ENCODE assay signal across 16 cellular contexts in genomic region chr14:55139152-55139551, GRCh38.
"Had no signal": no experiment of that assay in that cellular context is flagged by ENCODE, and none has a peak within 500 bp of the region (broad histone marks: within the 10 kb centered on the region; RNA-seq: fewer than 3 reads in every experiment).

No MANE protein-coding gene starts in this region.

- H2AFZ ChIP-seq: neural progenitor cell had no signal

- H3K9ac ChIP-seq: neural progenitor cell had no signal

- ATAC-seq: activated T-cell treated with anti-CD3 and anti-CD28 coated beads, Interleukin-2, amount 50 U/mL, for 72 hours; foreskin keratinocyte; stimulated activated naive B cell treated with anti-CD40 and anti-IgM and Interleukin-4, amounts not matched to agents 10 μg/mL and 1 μg/mL and 100 μg/mL, for 72 hours; upper lobe of right lung had no signal

- H3K27me3 Mint-ChIP-seq: stimulated activated naive B cell treated with anti-CD40 and anti-IgM and Interleukin-4, amounts not matched to agents 10 μg/mL and 1 μg/mL and 100 μg/mL, for 72 hours had no signal

- H3K27ac ChIP-seq: foreskin keratinocyte, neural progenitor cell had no signal

- H3K27me3 ChIP-seq: foreskin keratinocyte, neural progenitor cell, upper lobe of right lung had no signal

- H3K27ac Mint-ChIP-seq: activated T-cell treated with anti-CD3 and anti-CD28 coated beads, Interleukin-2, amount 50 U/mL, for 72 hours; immature natural killer cell; neural progenitor cell; stimulated activated naive B cell treated with anti-CD40 and anti-IgM and Interleukin-4, amounts not matched to agents 10 μg/mL and 1 μg/mL and 100 μg/mL, for 72 hours had no signal

- H3K4me1 Mint-ChIP-seq: immature natural killer cell; stimulated activated naive B cell treated with anti-CD40 and anti-IgM and Interleukin-4, amounts not matched to agents 10 μg/mL and 1 μg/mL and 100 μg/mL, for 72 hours had no signal

- DNase-seq: activated CD4-positive, alpha-beta T cell treated with anti-CD3 and anti-CD28 coated beads, Interleukin-2, amount 50 U/mL, for 48 hours; activated CD4-positive, CD25-positive, alpha-beta regulatory T cell treated with anti-CD3 and anti-CD28 coated beads, Interleukin-2, amount 50 U/mL, for 72 hours; activated gamma-delta T cell treated with Interleukin-2 at 50 U/mL for 16 hours; activated T-cell treated with anti-CD3 and anti-CD28 coated beads, Interleukin-2, amount 50 U/mL, for 72 hours; anterior cingulate cortex; cerebellar nuclear complex; effector memory CD4-positive, alpha-beta T cell; foreskin keratinocyte; immature natural killer cell; midbrain; stimulated activated CD4-positive, alpha-beta T cell treated with anti-CD3 and anti-CD28 coated beads, Interleukin-15, amount 100 ng/mL, for 24 hours; stimulated activated CD4-positive, alpha-beta T cell treated with anti-CD3 and anti-CD28 coated beads, Interleukin-4, amount 100 ng/mL, for 1 hour; stimulated activated naive B cell treated with anti-CD40 and anti-IgM and Interleukin-4, amounts not matched to agents 10 μg/mL and 1 μg/mL and 100 μg/mL, for 72 hours; T-helper 9 cell; upper lobe of right lung had no signal

- H3K36me3 ChIP-seq: neural progenitor cell had no signal

- H3K4me2 ChIP-seq: neural progenitor cell had no signal

- H3K9me3 ChIP-seq: upper lobe of right lung had no signal

- H3K4me3 Mint-ChIP-seq: activated T-cell treated with anti-CD3 and anti-CD28 coated beads, Interleukin-2, amount 50 U/mL, for 72 hours; immature natural killer cell; neural progenitor cell; stimulated activated naive B cell treated with anti-CD40 and anti-IgM and Interleukin-4, amounts not matched to agents 10 μg/mL and 1 μg/mL and 100 μg/mL, for 72 hours had no signal

- H3K9me3 Mint-ChIP-seq: activated T-cell treated with anti-CD3 and anti-CD28 coated beads, Interleukin-2, amount 50 U/mL, for 72 hours; immature natural killer cell; neural progenitor cell; stimulated activated naive B cell treated with anti-CD40 and anti-IgM and Interleukin-4, amounts not matched to agents 10 μg/mL and 1 μg/mL and 100 μg/mL, for 72 hours had no signal

- H3K4me3 ChIP-seq: neural progenitor cell, upper lobe of right lung had no signal
